In the genomic region with DNA sequence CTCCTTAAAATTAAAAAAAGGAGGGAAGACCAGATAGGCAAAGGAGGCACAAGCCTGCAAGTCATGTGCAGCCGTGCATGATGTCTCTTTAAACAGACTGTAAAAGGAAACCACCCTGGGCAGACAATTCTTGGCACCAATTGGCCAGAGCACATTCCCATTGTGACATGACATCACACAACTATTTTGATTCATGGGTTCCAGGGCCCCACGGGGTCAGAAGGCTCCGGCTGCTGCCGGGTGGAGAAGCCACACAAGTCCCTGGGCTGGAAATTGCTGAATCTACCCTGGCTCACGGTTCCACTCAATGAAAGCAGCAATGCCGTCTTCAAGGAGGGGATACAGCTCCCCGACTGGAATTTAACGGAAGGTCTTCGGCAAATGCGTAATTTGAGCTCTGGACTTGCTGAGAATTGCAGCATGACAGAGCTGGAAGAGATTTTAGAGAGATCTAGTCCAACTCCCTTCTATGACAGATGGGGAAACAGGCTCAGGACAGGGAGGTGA, we compare ENCODE assay signal across 10 cellular contexts.
DNase-seq lines count a peak whose midpoint lies in the region; ATAC-seq and TF ChIP-seq lines count a peak whose summit lies in the region.
"Had no signal": no experiment of that assay in that cellular context is flagged by ENCODE, and none has a peak within 500 bp of the region (broad histone marks: within the 10 kb centered on the region; RNA-seq: fewer than 3 reads in every experiment).

No MANE protein-coding gene starts in this region.

- H3K27ac Mint-ChIP-seq in activated naive CD8-positive, alpha-beta T cell treated with anti-CD3 and anti-CD28 coated beads, Interleukin-2, amount 50 U/mL, for 24 hours, result no peak overlapping the region
- H3K27ac Mint-ChIP-seq: activated naive CD8-positive, alpha-beta T cell treated with anti-CD3 and anti-CD28 coated beads, Interleukin-2, amount 10 ng/mL, durations not matched to agents 7 days and 5 days; stimulated activated naive CD8-positive, alpha-beta T cell treated with anti-CD3 and anti-CD28 coated beads, Interleukin-15, Interleukin-2, amounts not matched to agents 100 ng/mL and 50 ng/mL, for 24 hours had no signal

- DNase-seq in NCI-H1417 (lab: John Stamatoyannopoulos, UW) (peak; percentile 80 to 97 (median 92)), adrenal gland (peak; percentile 69 to 93 (median 84)), hepatic stellate cell (ENCODE audit: low spot score) (peak; percentile 99)
- DNase-seq in activated naive CD8-positive, alpha-beta T cell treated with anti-CD3 and anti-CD28 coated beads, Interleukin-2, amount 50 U/mL, for 24 hours, result no peak
- DNase-seq: activated naive CD8-positive, alpha-beta T cell treated with anti-CD3 and anti-CD28 coated beads, Interleukin-2, amount 10 ng/mL, durations not matched to agents 7 days and 5 days had no signal

- peak in 1 of 2 donors; percentile 65 for TF ChIP-seq POLR2A in adrenal gland (IDR thresholded peaks at IDR 0.05)
- no peak for TF ChIP-seq POLR2A in GM18505 (IDR thresholded peaks at IDR 0.05; ENCODE audit: borderline replicate concordance, extremely low read depth, insufficient read depth, insufficient read length)

- H3K4me1 ChIP-seq in BLaER1 (peaks cover 85% of the 10 kb centered on the region), adrenal gland (replicated peaks in 1 of 2) (peaks cover 4 to 11% of the 10 kb centered on the region in 2 donors), skeletal muscle satellite cell (ENCODE audit: control insufficient read depth, insufficient read depth, low read length) (peaks cover 19% of the 10 kb centered on the region)

- H3K27me3 ChIP-seq in BLaER1 (no peaks in the 10 kb centered on the region), adrenal gland (no peaks in the 10 kb centered on the region), skeletal muscle satellite cell (ENCODE audit: control insufficient read depth, insufficient read depth, low read length) (no peaks in the 10 kb centered on the region)

- no peaks in the 10 kb centered on the region; the same call in 1 of the 2 replicates for H3K36me3 ChIP-seq in BLaER1
- H3K36me3 ChIP-seq in adrenal gland (replicated peaks in 1 of 2), result no peaks in the 10 kb centered on the region
- no peaks in the 10 kb centered on the region for H3K36me3 ChIP-seq in skeletal muscle satellite cell (ENCODE audit: insufficient read depth, low read length)

- no peak for ATAC-seq in activated naive CD8-positive, alpha-beta T cell treated with anti-CD3 and anti-CD28 coated beads, Interleukin-2, amount 50 U/mL, for 24 hours
- ATAC-seq in GM18505 (IDR thresholded peaks at IDR 0.05; ENCODE audit: unreplicated experiment) (no peak), GM18520 (IDR thresholded peaks at IDR 0.05; ENCODE audit: unreplicated experiment) (no peak)

- H3K27ac ChIP-seq in BLaER1 (peak overlapping the region; percentile 3; the same call in 1 of the 2 replicates), adrenal gland (peak overlapping the region in 4 of 5 donors; percentile 10 to 81 (median 40))

- H4K20me1 ChIP-seq in BLaER1, result peaks cover 11% of the 10 kb centered on the region

- peaks cover 15% of the 10 kb centered on the region for H3K4me1 Mint-ChIP-seq in activated naive CD8-positive, alpha-beta T cell treated with anti-CD3 and anti-CD28 coated beads, Interleukin-2, amount 50 U/mL, for 24 hours

- H3K4me3 Mint-ChIP-seq in activated naive CD8-positive, alpha-beta T cell treated with anti-CD3 and anti-CD28 coated beads, Interleukin-2, amount 50 U/mL, for 24 hours, result no peak overlapping the region
- H3K4me3 Mint-ChIP-seq: activated naive CD8-positive, alpha-beta T cell treated with anti-CD3 and anti-CD28 coated beads, Interleukin-2, amount 10 ng/mL, durations not matched to agents 7 days and 5 days; stimulated activated naive CD8-positive, alpha-beta T cell treated with anti-CD3 and anti-CD28 coated beads, Interleukin-15, Interleukin-2, amounts not matched to agents 100 ng/mL and 50 ng/mL, for 24 hours had no signal

- H3K9me3 Mint-ChIP-seq in activated naive CD8-positive, alpha-beta T cell treated with anti-CD3 and anti-CD28 coated beads, Interleukin-2, amount 50 U/mL, for 24 hours, result no peaks in the 10 kb centered on the region
- H3K9me3 Mint-ChIP-seq: activated naive CD8-positive, alpha-beta T cell treated with anti-CD3 and anti-CD28 coated beads, Interleukin-2, amount 10 ng/mL, durations not matched to agents 7 days and 5 days; stimulated activated naive CD8-positive, alpha-beta T cell treated with anti-CD3 and anti-CD28 coated beads, Interleukin-15, Interleukin-2, amounts not matched to agents 100 ng/mL and 50 ng/mL, for 24 hours had no signal

- 6 to 13% (median 9%) methylated on average over 8 to 10 of the region's 10 CpGs for WGBS in adrenal gland, 4 donors

- peaks cover 2% of the 10 kb centered on the region for H3K36me3 Mint-ChIP-seq in activated naive CD8-positive, alpha-beta T cell treated with anti-CD3 and anti-CD28 coated beads, Interleukin-2, amount 50 U/mL, for 24 hours (ENCODE audit: low read depth)

- H3K9me3 ChIP-seq in BLaER1, result peaks cover 19% of the 10 kb centered on the region
- H3K9me3 ChIP-seq in adrenal gland (replicated peaks in 1 of 3), result no peaks in the 10 kb centered on the region
- no peaks in the 10 kb centered on the region for H3K9me3 ChIP-seq in skeletal muscle satellite cell (replicated peaks; ENCODE audit: low read length)

- peak overlapping the region; percentile 60 for H3K4me3 ChIP-seq in BLaER1
- H3K4me3 ChIP-seq in adrenal gland, result peak overlapping the region in 1 of 4 donors; percentile 33
- peak overlapping the region; percentile 64 for H3K4me3 ChIP-seq in skeletal muscle satellite cell (ENCODE audit: low read length)

- H3K9ac ChIP-seq in BLaER1 (peak overlapping the region; percentile 31), skeletal muscle satellite cell (ENCODE audit: low read depth, low read length) (peak overlapping the region; percentile 59)

- peak in 4 of 6 experiments; percentile 26 to 53 (median 42) for TF ChIP-seq CTCF in adrenal gland (IDR thresholded peaks at IDR 0.05)

- H3K4me2 ChIP-seq in BLaER1 (peak overlapping the region; percentile 96), skeletal muscle satellite cell (ENCODE audit: low read length) (peak overlapping the region; percentile 77)

- H3K27me3 Mint-ChIP-seq in activated naive CD8-positive, alpha-beta T cell treated with anti-CD3 and anti-CD28 coated beads, Interleukin-2, amount 50 U/mL, for 24 hours, result no peaks in the 10 kb centered on the region
- H3K27me3 Mint-ChIP-seq: activated naive CD8-positive, alpha-beta T cell treated with anti-CD3 and anti-CD28 coated beads, Interleukin-2, amount 10 ng/mL, durations not matched to agents 7 days and 5 days; stimulated activated naive CD8-positive, alpha-beta T cell treated with anti-CD3 and anti-CD28 coated beads, Interleukin-15, Interleukin-2, amounts not matched to agents 100 ng/mL and 50 ng/mL, for 24 hours had no signal

- intact Hi-C loops in adrenal gland (cut with DNase I), result no loop called here
